Comparison of ENCODE assay signal across 8 cellular contexts in the genomic region with DNA sequence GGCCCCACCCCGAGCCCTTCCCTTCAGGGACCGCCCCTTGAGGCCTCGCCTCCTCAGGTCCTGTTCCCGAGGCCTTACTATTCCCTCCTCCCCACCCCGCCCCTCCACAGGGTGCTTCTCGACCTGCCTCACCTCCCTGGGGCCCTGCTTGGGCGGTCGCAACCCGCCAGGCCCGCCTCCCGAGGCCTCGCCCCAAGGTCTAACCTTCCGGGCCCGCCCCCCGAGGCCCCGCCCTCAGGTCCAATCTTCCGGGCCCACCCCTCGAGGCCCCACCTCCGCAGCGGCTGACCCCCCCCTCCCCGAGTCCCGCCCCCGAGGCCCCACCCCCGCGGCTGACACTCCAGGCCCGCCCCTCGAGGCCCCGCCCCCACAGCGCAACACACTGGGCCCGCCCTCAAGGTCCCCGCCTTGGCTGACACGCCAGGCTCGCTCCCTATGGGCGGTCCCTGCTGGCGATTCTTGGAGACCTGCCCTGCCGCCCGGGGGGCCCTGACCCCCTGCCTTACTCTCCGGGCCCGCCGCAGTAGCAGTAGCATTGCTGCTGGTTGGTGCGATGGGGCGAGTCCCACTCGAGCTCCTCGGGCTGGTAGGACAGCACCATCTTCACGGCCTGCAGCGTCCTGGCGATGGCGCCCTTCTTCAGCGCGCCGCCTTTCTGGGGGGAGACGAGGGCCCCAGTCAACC. TPM values are rescaled to one million over a fixed set of nuclear protein-coding genes. Genes with fewer than 3 reads are reported as not detected.
DNase-seq lines count a peak whose midpoint lies in the region; ATAC-seq and TF ChIP-seq lines count a peak whose summit lies in the region.

No MANE protein-coding gene starts in this region.

- H3K4me3 ChIP-seq in epithelial cell of esophagus (ENCODE audit: low read length) (peak overlapping the region; percentile 60), mucosa of descending colon (peak overlapping the region; percentile 40)

- intact Hi-C loops in mucosa of descending colon (cut with DNase I, micrococcal nuclease), result no loop called here

- H3K36me3 ChIP-seq in mucosa of descending colon (ENCODE audit: low read depth), result no peaks in the 10 kb centered on the region

- H3K9me3 ChIP-seq in mucosa of descending colon, result no peaks in the 10 kb centered on the region

- ATAC-seq in GM18520 (IDR thresholded peaks at IDR 0.05; ENCODE audit: unreplicated experiment), result peak; percentile 79
- peak; percentile 85 for ATAC-seq in HG03066 (IDR thresholded peaks at IDR 0.05; ENCODE audit: low read depth, unreplicated experiment)
- peak; percentile 96 for ATAC-seq in mucosa of descending colon

- in situ Hi-C loops in ACHN (cut with HindIII; ENCODE audit: low pct_ligation_motif_present, low pct_unique_long_range_greater_than_20kb, low sequenced_read_pairs), result no loop called here

- peaks cover 9% of the 10 kb centered on the region for H3K4me1 ChIP-seq in mucosa of descending colon (ENCODE audit: low read depth)

- peak; percentile 94 for DNase-seq in ACHN
- peak; percentile 91 to 98 for DNase-seq in NOMO-1 (lab: John Stamatoyannopoulos, UW; ENCODE audit: unreplicated experiment in 2 of 2)
- DNase-seq in activated T-cell treated with anti-CD3 and anti-CD28 coated beads for 1 hour (ENCODE audit: low read depth), result peak; percentile 99
- DNase-seq in epithelial cell of esophagus (ENCODE audit: low read depth), result peak; percentile 99
- peak; percentile 99 to 100 (median 99) for DNase-seq in mucosa of descending colon
- DNase-seq in stimulated activated CD8-positive, alpha-beta memory T cell treated with anti-CD3 and anti-CD28 coated beads, Interleukin-4, amount 100 ng/mL, for 1 hour (ENCODE audit: low read depth in 2 of 2, low spot score in 1 of 2), result peak; percentile 96

- peak; percentile 48 for TF ChIP-seq CTCF in epithelial cell of esophagus (IDR thresholded peaks at IDR 0.05; ENCODE audit: insufficient read depth, low read depth, low read length, missing control alignments)
- no peak for TF ChIP-seq CTCF in mucosa of descending colon (IDR thresholded peaks at IDR 0.05)

RNA-seq across cellular contexts. Expression of a gene that starts 8.2 kb away (rescaled TPM):
- total RNA-seq in mucosa of descending colon, result 10 to 100 TPM in 2 of 3 donors, 1 to 10 TPM in 1; 9.8 to 33.6 (median 26.6) TPM

RNA-seq across cellular contexts. Expression of a gene that starts 26.1 kb away (rescaled TPM):
- 10 to 100 TPM; 30.1 to 46.9 (median 32.3) TPM for total RNA-seq in mucosa of descending colon

RNA-seq across cellular contexts. Expression of a gene that starts 57.8 kb away (rescaled TPM):
- 1 to 10 TPM; 2.9 to 5.5 (median 3.8) TPM for total RNA-seq in mucosa of descending colon

Comparison
In these comparisons a context has a peak if more than half of its experiments do, and no peak if none do; other contexts are left out.
1. Peak in every context shown above with its lines: DNase-seq, ATAC-seq and H3K4me3 ChIP-seq.